ENCODE assay signal across 24 cellular contexts in the genomic region with DNA sequence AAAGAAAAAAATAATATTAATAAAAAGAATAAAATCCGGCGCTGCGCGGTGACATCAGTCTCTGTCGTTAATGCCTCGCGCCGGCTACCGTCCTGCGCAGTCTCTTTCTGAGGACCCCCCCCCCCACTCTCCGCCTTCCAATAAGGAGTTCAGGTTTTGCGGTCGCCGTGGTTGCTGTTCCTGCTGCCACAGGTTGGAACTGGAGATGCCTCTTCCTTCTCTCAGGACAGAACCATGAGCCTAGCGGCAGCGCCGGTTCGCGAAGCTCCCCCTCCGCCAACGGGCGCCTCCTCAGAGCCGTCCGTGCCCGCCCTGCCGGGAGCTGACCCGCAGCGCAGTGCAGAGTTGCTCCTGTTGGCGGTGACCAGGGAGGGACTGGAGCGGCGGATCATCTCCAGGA.
"Had no signal": no experiment of that assay in that cellular context is flagged by ENCODE, and none has a peak within 500 bp of the region (broad histone marks: within the 10 kb centered on the region; RNA-seq: fewer than 3 reads in every experiment).

No MANE protein-coding gene starts in this region.

- ATAC-seq: activated CD4-positive, alpha-beta T cell treated with anti-CD3 and anti-CD28 coated beads for 36 hours; body of pancreas; left lung; lower lobe of right lung; natural killer cell treated with Interleukin-12 subunit alpha and Interleukin-12 subunit beta and Interleukin-15 and Interleukin-18, amount 100 ng/mL, for 72 hours; right cardiac atrium; stimulated activated naive CD8-positive, alpha-beta T cell treated with anti-CD3 and anti-CD28 coated beads, Interleukin-15, Interleukin-2, amounts not matched to agents 100 U/mL and 50 U/mL, for 24 hours had no signal

- H3K27ac Mint-ChIP-seq: activated CD4-positive, alpha-beta T cell treated with anti-CD3 and anti-CD28 coated beads for 36 hours; activated naive CD4-positive, alpha-beta T cell treated with anti-CD3 and anti-CD28 coated beads for 36 hours; activated naive CD8-positive, alpha-beta T cell treated with anti-CD3 and anti-CD28 coated beads for 36 hours; natural killer cell treated with Interleukin-12 subunit alpha and Interleukin-12 subunit beta and Interleukin-15 and Interleukin-18, amount 100 ng/mL, for 72 hours had no signal

- H3K4me1 ChIP-seq: adrenal gland, body of pancreas, esophagus squamous epithelium, left lung, lower lobe of right lung, spleen, uterus had no signal

- H3K4me1 Mint-ChIP-seq: activated CD4-positive, alpha-beta T cell treated with anti-CD3 and anti-CD28 coated beads for 36 hours; activated naive CD8-positive, alpha-beta T cell treated with anti-CD3 and anti-CD28 coated beads for 36 hours had no signal

- DNase-seq: activated CD4-positive, alpha-beta T cell treated with anti-CD3 and anti-CD28 coated beads for 36 hours; activated CD4-positive, alpha-beta T cell treated with anti-CD3 and anti-CD28 coated beads, Interleukin-2, amount 50 U/mL, for 48 hours; activated CD4-positive, CD25-positive, alpha-beta regulatory T cell; activated CD8-positive, alpha-beta memory T cell treated with anti-CD3 and anti-CD28 coated beads for 24 hours; activated effector memory CD4-positive, alpha-beta T cell treated with Interleukin-2 at 50 U/mL for 16 hours; activated naive CD4-positive, alpha-beta T cell treated with anti-CD3 and anti-CD28 coated beads for 36 hours; activated naive CD8-positive, alpha-beta T cell treated with anti-CD3 and anti-CD28 coated beads for 36 hours; adrenal gland; aorta; body of pancreas; dermis blood vessel endothelial cell; effector CD4-positive, alpha-beta T cell; esophagus squamous epithelium; left lung; lower lobe of right lung; mesendoderm; posterior cingulate gyrus; right cardiac atrium; spleen; stimulated activated naive CD8-positive, alpha-beta T cell treated with anti-CD3 and anti-CD28 coated beads, Interleukin-15, Interleukin-2, amounts not matched to agents 100 U/mL and 50 U/mL, for 24 hours; trophoblast cell; uterus had no signal

- H3K27me3 Mint-ChIP-seq: activated CD4-positive, alpha-beta T cell treated with anti-CD3 and anti-CD28 coated beads for 36 hours; activated naive CD8-positive, alpha-beta T cell treated with anti-CD3 and anti-CD28 coated beads for 36 hours; natural killer cell treated with Interleukin-12 subunit alpha and Interleukin-12 subunit beta and Interleukin-15 and Interleukin-18, amount 100 ng/mL, for 72 hours had no signal

- H3K4me3 Mint-ChIP-seq: activated CD4-positive, alpha-beta T cell treated with anti-CD3 and anti-CD28 coated beads for 36 hours; activated naive CD4-positive, alpha-beta T cell treated with anti-CD3 and anti-CD28 coated beads for 36 hours; activated naive CD8-positive, alpha-beta T cell treated with anti-CD3 and anti-CD28 coated beads for 36 hours; natural killer cell treated with Interleukin-12 subunit alpha and Interleukin-12 subunit beta and Interleukin-15 and Interleukin-18, amount 100 ng/mL, for 72 hours had no signal

- H3K9me3 ChIP-seq: adrenal gland, body of pancreas, lower lobe of right lung, thoracic aorta, uterus had no signal

- H3K36me3 ChIP-seq: adrenal gland, esophagus squamous epithelium, left lung, lower lobe of right lung, spleen, thoracic aorta, uterus had no signal
